Comparison of ENCODE assay signal across 9 cellular contexts in genomic region chr22:30324008-30324730, GRCh38. TPM values are rescaled to one million over a fixed set of nuclear protein-coding genes. Genes with fewer than 3 reads are reported as not detected.
A peak's percentile ranks its signal among the peaks of the same experiment; 100 is the strongest.
DNase-seq lines count a peak whose midpoint lies in the region; ATAC-seq, FAIRE-seq and TF ChIP-seq lines count a peak whose summit lies in the region.
"Had no signal": no experiment of that assay in that cellular context is flagged by ENCODE, and none has a peak within 500 bp of the region (broad histone marks: within the 10 kb centered on the region; RNA-seq: fewer than 3 reads in every experiment).

No MANE protein-coding gene starts in this region.

- peak overlapping the region; percentile 83; the same call in 1 of the 2 replicates for H3K4me3 ChIP-seq in BLaER1
- H3K4me3 ChIP-seq in MM.1S (ENCODE audit: low read length): no peak overlapping the region
- H3K4me3 ChIP-seq in mammary epithelial cell (replicated peaks in 1 of 3; ENCODE audit: insufficient read depth in 1 of 3, low read depth in 2 of 3, low read length in 3 of 3): no peak overlapping the region

- no peaks in the 10 kb centered on the region for H3K9me2 ChIP-seq in MM.1S (replicated peaks; ENCODE audit: insufficient read depth, low read length)

- CTCF ChIA-PET in mammary epithelial cell (lab: Charles Lee; ENCODE audit: low non-redundant PET): no interaction called here

- 48% methylated on average over 8 of the region's 8 CpGs for WGBS in mammary epithelial cell (ENCODE audit: low coverage, missing lambda C conversion rate)

- H2AFZ ChIP-seq in MM.1S (ENCODE audit: low read length): no peak overlapping the region
- H2AFZ ChIP-seq in mammary epithelial cell (ENCODE audit: low read depth, low read length): no peak overlapping the region

- TF ChIP-seq CTCF in MM.1S (IDR thresholded peaks at IDR 0.05; ENCODE audit: low read length) (no peak), mammary epithelial cell (conservative IDR thresholded peaks at IDR 0.05 in 1 of 2, IDR thresholded peaks at IDR 0.05 in 1 of 2; ENCODE audit: extremely low read depth in 1 of 2, insufficient read depth in 1 of 2, low read depth in 1 of 2, low read length in 2 of 2) (no peak), omental fat pad (IDR thresholded peaks at IDR 0.05) (no peak)

- H4K20me1 ChIP-seq in BLaER1 (peaks cover 33% of the 10 kb centered on the region), MM.1S (ENCODE audit: insufficient read depth, low read length) (no peaks in the 10 kb centered on the region), mammary epithelial cell (ENCODE audit: insufficient read depth, low read length) (no peaks in the 10 kb centered on the region)

- H3K9ac ChIP-seq in BLaER1: peak overlapping the region; percentile 84; the same call in 1 of the 2 replicates
- no peak overlapping the region for H3K9ac ChIP-seq in MM.1S (ENCODE audit: low read length)
- peak overlapping the region; percentile 43 for H3K9ac ChIP-seq in mammary epithelial cell (ENCODE audit: insufficient read depth, low read length)

- DNase-seq in MM.1S: no peak
- DNase-seq in mammary epithelial cell: no peak
- DNase-seq in omental fat pad (ENCODE audit: low spot score): no peak
- no peak for DNase-seq in frontal cortex (ENCODE audit: low spot score in 2 of 2)
- DNase-seq in NCI-H1417 (lab: John Stamatoyannopoulos, UW): no peak

- H3K79me2 ChIP-seq in MM.1S (ENCODE audit: low read length) (peaks cover 49% of the 10 kb centered on the region), mammary epithelial cell (ENCODE audit: insufficient read depth, low read length) (peaks cover 72% of the 10 kb centered on the region)

- dilution Hi-C loops in mammary epithelial cell (cut with HindIII; ENCODE audit: low sequenced_read_pairs): loop anchor here (5.0 kb wide), 1 partner anchor 103 kb away; the partner anchor contains the start of gene MTFP1

- H3K36me3 ChIP-seq in BLaER1: peaks cover 35% of the 10 kb centered on the region
- H3K36me3 ChIP-seq in MM.1S (replicated peaks; ENCODE audit: insufficient read depth, low read length): no peaks in the 10 kb centered on the region
- no peaks in the 10 kb centered on the region for H3K36me3 ChIP-seq in mammary epithelial cell (ENCODE audit: insufficient read depth, low read length)

- intact Hi-C loops in mammary epithelial cell (cut with micrococcal nuclease): no loop called here

- H3K27ac ChIP-seq in BLaER1 (peak overlapping the region; percentile 12; the same call in 1 of the 2 replicates), MM.1S (ENCODE audit: low read length) (no peak overlapping the region; the same call in 1 of the 2 replicates), mammary epithelial cell (ENCODE audit: insufficient read depth, low read depth, low read length) (peak overlapping the region; percentile 8)

- H3K27me3 ChIP-seq in BLaER1 (no peaks in the 10 kb centered on the region), MM.1S (replicated peaks; ENCODE audit: insufficient read depth, low read length) (no peaks in the 10 kb centered on the region), mammary epithelial cell (ENCODE audit: insufficient read depth, low read length) (no peaks in the 10 kb centered on the region)

- H3K9me3 ChIP-seq in BLaER1 (no peaks in the 10 kb centered on the region), MM.1S (replicated peaks; ENCODE audit: insufficient read depth, low read length) (no peaks in the 10 kb centered on the region), mammary epithelial cell (replicated peaks; ENCODE audit: insufficient read depth, low read length) (no peaks in the 10 kb centered on the region)

- no TSS peak for BruUV-seq in mammary epithelial cell (replicated peaks; lab: Mats Ljungman, UMichigan)

- H3K4me1 ChIP-seq in BLaER1 (peaks cover 64% of the 10 kb centered on the region), MM.1S (ENCODE audit: low read length) (peaks cover 32% of the 10 kb centered on the region), mammary epithelial cell (ENCODE audit: insufficient read depth, low read length) (peaks cover 31% of the 10 kb centered on the region)

- ATAC-seq in omental fat pad (ENCODE audit: low FRiP score) (peak; percentile 1), GM18519 (IDR thresholded peaks at IDR 0.05; ENCODE audit: low FRiP score, unreplicated experiment) (no peak), GM18867 (IDR thresholded peaks at IDR 0.05; ENCODE audit: unreplicated experiment) (no peak)

- H3K4me2 ChIP-seq in BLaER1: peak overlapping the region; percentile 92
- peak overlapping the region; percentile 91; the same call in 1 of the 2 replicates for H3K4me2 ChIP-seq in MM.1S (ENCODE audit: low read depth, low read length)
- peak overlapping the region; percentile 82 for H3K4me2 ChIP-seq in mammary epithelial cell (ENCODE audit: insufficient read depth, low read depth, low read length)

- no peak for FAIRE-seq in frontal cortex (lab: Jason Lieb, UNC)
- FAIRE-seq: islet of Langerhans had no signal

- H3F3A ChIP-seq in MM.1S (ENCODE audit: insufficient read depth, low read length): peaks cover 15% of the 10 kb centered on the region

- in situ Hi-C loops in mammary epithelial cell (cut with MboI; ENCODE audit: low sequenced_read_pairs in 2 of 2): no loop called here

RNA-seq across cellular contexts. Expression of gene TBC1D10A, which starts 2.6 kb away (rescaled TPM):
- total RNA-seq in mammary epithelial cell (10 to 100 TPM; 25.7 to 27.5 TPM), omental fat pad (10 to 100 TPM; 17.5 to 42.1 (median 26.0) TPM), frontal cortex (10.6 TPM)
- polyA plus RNA-seq in mammary epithelial cell: 15.3 TPM
- 22.8 TPM for polyA minus RNA-seq in mammary epithelial cell

RNA-seq across cellular contexts. Expression of gene SF3A1, which starts 32.5 kb away (rescaled TPM):
- total RNA-seq in mammary epithelial cell: 100 to 1,000 TPM in 1 of 2 donors, 10 to 100 TPM in 1; 45.0 to 163 TPM
- polyA plus RNA-seq in mammary epithelial cell: 45.2 TPM
- polyA minus RNA-seq in mammary epithelial cell: 645 TPM
- 10 to 100 TPM; 38.5 to 71.7 (median 60.4) TPM for total RNA-seq in omental fat pad
- 13.9 TPM for total RNA-seq in frontal cortex

RNA-seq across cellular contexts. Expression of gene CCDC157, which starts 32.6 kb away (rescaled TPM):
- total RNA-seq in mammary epithelial cell (1 to 10 TPM; 1.9 to 3.2 TPM), omental fat pad (1 to 10 TPM in 3 of 4 donors, under 1 TPM in 1; 0.95 to 2.7 (median 1.8) TPM), frontal cortex (5.3 TPM)
- 1.6 TPM for polyA plus RNA-seq in mammary epithelial cell
- 1.9 TPM for polyA minus RNA-seq in mammary epithelial cell

RNA-seq across cellular contexts. Expression of gene CASTOR1, which starts 34.9 kb away (rescaled TPM):
- total RNA-seq in mammary epithelial cell (1 to 10 TPM; 8.7 to 9.7 TPM), omental fat pad (10 to 100 TPM in 3 of 4 donors, 1 to 10 TPM in 1; 7.1 to 47.9 (median 21.0) TPM), frontal cortex (2.4 TPM)
- polyA plus RNA-seq in mammary epithelial cell: 6.3 TPM
- 9.4 TPM for polyA minus RNA-seq in mammary epithelial cell

RNA-seq across cellular contexts. Expression of gene OSM, which starts 57.5 kb away (rescaled TPM):
- total RNA-seq in mammary epithelial cell (not detected), omental fat pad (10 to 100 TPM in 1 of 4 donors, 1 to 10 TPM in 3; 7.1 to 17.8 (median 8.6) TPM), frontal cortex (0.41 TPM)
- not detected for polyA plus RNA-seq in mammary epithelial cell
- not detected for polyA minus RNA-seq in mammary epithelial cell
